Comparison of ENCODE assay signal across 10 cellular contexts in genomic region chr12:114479831-114480230, GRCh38.
A peak's percentile ranks its signal among the peaks of the same experiment; 100 is the strongest.
DNase-seq lines count a peak whose midpoint lies in the region; ATAC-seq and TF ChIP-seq lines count a peak whose summit lies in the region.
"Had no signal": no experiment of that assay in that cellular context is flagged by ENCODE, and none has a peak within 500 bp of the region (broad histone marks: within the 10 kb centered on the region; RNA-seq: fewer than 3 reads in every experiment).

No MANE protein-coding gene starts in this region.

- peaks cover 84% of the 10 kb centered on the region for H3K27me3 ChIP-seq in gastroesophageal sphincter
- H3K27me3 ChIP-seq: ovary had no signal

- TF ChIP-seq CTCF in gastroesophageal sphincter (IDR thresholded peaks at IDR 0.05), result no peak

- H3K9ac ChIP-seq in SK-N-MC (ENCODE audit: insufficient read length), result no peak overlapping the region

- H3K4me1 ChIP-seq in gastroesophageal sphincter, result peaks cover 0 to 21% (median 3%) of the 10 kb centered on the region in 3 donors

- peak; percentile 25 for ATAC-seq in gastroesophageal sphincter
- no peak for ATAC-seq in GM21737 (IDR thresholded peaks at IDR 0.05; ENCODE audit: unreplicated experiment)

- peak overlapping the region; percentile 73 for H3K4me3 ChIP-seq in SK-N-MC
- H3K4me3 ChIP-seq in gastroesophageal sphincter, result peak overlapping the region; percentile 25 to 42
- H3K4me3 ChIP-seq: ovary had no signal

- H3K27ac ChIP-seq in SK-N-MC (no peak overlapping the region), gastroesophageal sphincter (no peak overlapping the region)
- H3K27ac ChIP-seq: ovary had no signal

- no peak for TF ChIP-seq EP300 in gastroesophageal sphincter (IDR thresholded peaks at IDR 0.05)

- WGBS in gastroesophageal sphincter (ENCODE audit: low coverage in 1 of 2), 2 donors, result 4 to 19% methylated on average over 5 to 20 of the region's 22 CpGs

- peak; percentile 39 for DNase-seq in ELF-1 (ENCODE audit: low read depth, low spot score)
- no peak for DNase-seq in SK-N-MC (ENCODE audit: low read depth, low spot score)
- DNase-seq in retina, result peak; percentile 64
- DNase-seq in activated CD8-positive, alpha-beta memory T cell treated with anti-CD3 and anti-CD28 coated beads, Interleukin-2, amount 50 U/mL, for 4 hours, result no peak
- no peak for DNase-seq in NCI-H1930 (lab: John Stamatoyannopoulos, UW)
- DNase-seq in DMS114 treated with DMSO at 0.1 percent for 48 hours (lab: John Stamatoyannopoulos, UW; ENCODE audit: unreplicated experiment), result no peak
- DNase-seq: NCI-H187 treated with DMSO at 0.1 percent for 48 hours, ovary had no signal

- no peak for TF ChIP-seq POLR2A in gastroesophageal sphincter (IDR thresholded peaks at IDR 0.05)

- no peaks in the 10 kb centered on the region for H3K36me3 ChIP-seq in SK-N-MC (ENCODE audit: insufficient read depth, low read length)
- H3K36me3 ChIP-seq in gastroesophageal sphincter, result no peaks in the 10 kb centered on the region
- H3K36me3 ChIP-seq: ovary had no signal

- no peaks in the 10 kb centered on the region for H3K9me3 ChIP-seq in SK-N-MC (ENCODE audit: low read depth, low read length)
- H3K9me3 ChIP-seq in gastroesophageal sphincter, result no peaks in the 10 kb centered on the region
- H3K9me3 ChIP-seq: ovary had no signal

Comparison
In these comparisons a context has a peak if more than half of its experiments do, and no peak if none do; other contexts are left out.
1. DNase-seq: peak in ELF-1 (single experiment) and retina (single experiment); none in SK-N-MC (single experiment), activated CD8-positive, alpha-beta memory T cell treated with anti-CD3 and anti-CD28 coated beads, Interleukin-2, amount 50 U/mL, for 4 hours (single experiment), NCI-H1930 (0 of 2) and DMS114 treated with DMSO at 0.1 percent for 48 hours (single experiment).